10 cellular contexts compared by ENCODE assay signal in the genomic region with DNA sequence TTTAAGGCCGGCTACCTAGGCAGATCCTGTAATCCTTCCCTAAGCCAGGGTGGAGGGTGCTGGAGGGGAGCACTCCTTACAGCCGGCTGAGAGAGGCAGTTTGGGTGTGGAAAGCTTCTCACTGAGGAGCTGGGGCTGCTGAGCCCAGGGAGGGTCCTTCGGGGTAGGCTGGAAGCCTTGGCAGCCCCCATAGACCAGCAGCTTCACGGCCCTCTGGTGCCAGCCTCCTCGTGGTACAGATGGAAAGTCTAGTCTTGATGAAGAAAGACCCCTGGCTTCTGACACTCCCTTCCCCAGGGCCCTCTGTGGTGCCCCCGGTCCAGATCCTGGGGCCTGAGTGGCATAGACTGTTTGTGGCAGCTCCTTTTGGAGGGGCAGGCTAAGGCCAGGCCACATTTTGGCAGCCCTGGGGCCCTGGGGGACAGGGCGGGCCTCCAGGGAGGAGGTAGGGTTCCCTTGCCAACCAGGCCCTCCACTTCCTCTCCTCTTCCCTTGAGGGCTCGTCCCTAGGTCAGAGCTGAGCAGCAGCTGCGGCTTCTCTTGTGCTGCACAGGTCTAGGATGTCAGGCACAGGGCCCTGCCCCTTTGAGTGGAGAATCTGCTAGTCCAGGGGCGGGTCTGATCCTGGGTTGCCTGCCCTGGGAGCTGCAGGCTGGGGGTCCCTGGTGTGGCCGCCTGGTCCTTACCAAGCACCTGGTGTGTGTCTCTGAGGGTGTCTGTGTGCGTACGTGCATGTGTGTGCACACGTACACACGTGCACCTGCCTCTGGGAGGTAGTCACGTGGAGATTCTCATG. TPM values are rescaled to one million over a fixed set of nuclear protein-coding genes. Genes with fewer than 3 reads are reported as not detected.
DNase-seq lines count a peak whose midpoint lies in the region; TF ChIP-seq lines count a peak whose summit lies in the region.
"Had no signal": no experiment of that assay in that cellular context is flagged by ENCODE, and none has a peak within 500 bp of the region (broad histone marks: within the 10 kb centered on the region; RNA-seq: fewer than 3 reads in every experiment).

No MANE protein-coding gene starts in this region.

- no peak overlapping the region for H4K8ac ChIP-seq in H9 (replicated peaks; ENCODE audit: insufficient read length, low read depth, low read length)

- DNase-seq in D341Med (ENCODE audit: low spot score) (peak; percentile 46), H9 (peak; percentile 29), NCI-H2227 (lab: John Stamatoyannopoulos, UW; ENCODE audit: unreplicated experiment) (no peak), MG63 (no peak), testis (no peak), NCI-H1105 treated with DMSO at 0.1 percent for 48 hours (lab: John Stamatoyannopoulos, UW) (no peak)
- DNase-seq: stimulated activated CD4-positive, alpha-beta T cell treated with anti-CD3 and anti-CD28 coated beads, Interleukin-1b, Interleukin-23, amount 100 ng/mL, for 48 hours had no signal

- no peak overlapping the region for H2AK5ac ChIP-seq in H9 (ENCODE audit: insufficient read length, low read length)

- no peaks in the 10 kb centered on the region for H3K4me1 ChIP-seq in H9 (ENCODE audit: insufficient read depth, low read length)
- peaks cover 12% of the 10 kb centered on the region for H3K4me1 ChIP-seq in mesodermal cell (ENCODE audit: control insufficient read depth, insufficient read depth, low read length, poor library complexity, severe bottlenecking)
- peaks cover 31% of the 10 kb centered on the region for H3K4me1 ChIP-seq in testis

- no peak overlapping the region for H2BK120ac ChIP-seq in H9 (ENCODE audit: low read depth, low read length, poor library complexity, severe bottlenecking)

- no peak overlapping the region for H3T11ph ChIP-seq in H9 (ENCODE audit: low read length)

- no peak overlapping the region for H2BK15ac ChIP-seq in H9 (ENCODE audit: low read depth, low read length)

- no peak overlapping the region for H3K4me2 ChIP-seq in H9 (ENCODE audit: insufficient read depth, insufficient read length, low read length)

- intact Hi-C loops in testis (cut with DNase I; ENCODE audit: low total_unique reads), result loop anchor here (5.0 kb wide), 1 partner anchor 72 kb away; no protein-coding TSS in a partner anchor

- no peak overlapping the region for H4K5ac ChIP-seq in H9 (ENCODE audit: insufficient read length, low read depth, low read length)

- TF ChIP-seq POLR2A in testis (IDR thresholded peaks at IDR 0.05), result no peak

- H3K4me3 ChIP-seq in mesodermal cell (ENCODE audit: extremely low read depth, insufficient read depth, low read length, poor library complexity, severe bottlenecking) (no peak overlapping the region), MG63 (no peak overlapping the region), testis (no peak overlapping the region)
- H3K4me3 ChIP-seq: K562 had no signal

- peaks cover 6% of the 10 kb centered on the region; the same call in 1 of the 2 replicates for H3K79me2 ChIP-seq in H9 (ENCODE audit: insufficient read depth, low read length)

- H3K14ac ChIP-seq in H9 (ENCODE audit: insufficient read depth, low read length), result no peak overlapping the region

- H3K27me3 ChIP-seq in H9 (ENCODE audit: insufficient read depth, low read length) (no peaks in the 10 kb centered on the region), MG63 (no peaks in the 10 kb centered on the region), testis (no peaks in the 10 kb centered on the region)

- WGBS in H9 (ENCODE audit: extremely low coverage, insufficient read length, low lambda C conversion rate), result no CpG with 5 or more reads among the region's 16 CpGs
- WGBS in mesodermal cell (ENCODE audit: insufficient coverage in 2 of 2), 2 experiments, result 93 to 94% methylated on average over 12 to 14 of the region's 16 CpGs
- 71 to 73% methylated on average over 8 to 16 of the region's 16 CpGs for WGBS in testis, 2 donors

- no peak overlapping the region for H4K91ac ChIP-seq in H9 (ENCODE audit: insufficient read length, low read depth, low read length)

- no peak overlapping the region for H3K18ac ChIP-seq in H9 (ENCODE audit: insufficient read length, low read depth, low read length)

- peaks cover 14 to 32% (median 29%) of the 10 kb centered on the region in 3 experiments; a peak in 6 of 7 replicates for H3K36me3 Mint-ChIP-seq in H9 (ENCODE audit: insufficient read depth in 1 of 3, low read depth in 3 of 3)

- no peaks in the 10 kb centered on the region; the same call in 1 of the 2 replicates for H3K27me3 Mint-ChIP-seq in H9 (ENCODE audit: low read depth)

- H3K4me1 Mint-ChIP-seq in H9, result peaks cover 15 to 32% of the 10 kb centered on the region in 2 experiments

- no peak overlapping the region; a peak in 1 of 7 replicates for H3K27ac Mint-ChIP-seq in H9

- H3K23ac ChIP-seq in H9 (ENCODE audit: insufficient read length, low read depth, low read length), result no peak overlapping the region

- H3K27ac ChIP-seq in H9 (ENCODE audit: insufficient read length, low read depth, low read length) (no peak overlapping the region), VCaP (peak overlapping the region; percentile 10; the same call in 1 of the 2 replicates), mesodermal cell (ENCODE audit: low read depth, low read length, severe bottlenecking) (peak overlapping the region; percentile 5), testis (peak overlapping the region in 1 of 2 donors; percentile 41)

- H3K9me3 ChIP-seq in H9 (ENCODE audit: control insufficient read depth, low read depth, low read length), result no peaks in the 10 kb centered on the region
- no peaks in the 10 kb centered on the region for H3K9me3 ChIP-seq in mesodermal cell (ENCODE audit: control insufficient read depth, low read length)
- no peaks in the 10 kb centered on the region for H3K9me3 ChIP-seq in MG63
- no peaks in the 10 kb centered on the region for H3K9me3 ChIP-seq in testis

- H3K36me3 ChIP-seq in mesodermal cell (ENCODE audit: control insufficient read depth, insufficient read depth, low read length), result peaks cover 41% of the 10 kb centered on the region
- peaks cover 65% of the 10 kb centered on the region for H3K36me3 ChIP-seq in MG63
- no peaks in the 10 kb centered on the region for H3K36me3 ChIP-seq in testis (ENCODE audit: low read depth, missing control alignments)

- TF ChIP-seq CTCF in H9 (conservative IDR thresholded peaks at IDR 0.05), result no peak
- TF ChIP-seq CTCF in VCaP (conservative IDR thresholded peaks at IDR 0.05), result no peak
- TF ChIP-seq CTCF in testis (IDR thresholded peaks at IDR 0.05), result no peak

- H3K79me1 ChIP-seq in H9 (ENCODE audit: insufficient read depth, low read depth, low read length, poor library complexity, severe bottlenecking), result no peaks in the 10 kb centered on the region

- no peak overlapping the region for H3K56ac ChIP-seq in H9 (ENCODE audit: insufficient read length, low read depth, low read length)

- H2BK5ac ChIP-seq in H9 (ENCODE audit: insufficient read length, low read length), result no peak overlapping the region

- no peak overlapping the region for H3K4ac ChIP-seq in H9 (ENCODE audit: low read depth, low read length)

- peaks cover 12% of the 10 kb centered on the region for H3K23me2 ChIP-seq in H9 (ENCODE audit: insufficient read length, low read depth, low read length, poor library complexity, severe bottlenecking)

- H2BK20ac ChIP-seq in H9 (ENCODE audit: low read depth, low read length, poor library complexity, severe bottlenecking), result no peak overlapping the region

- no peak overlapping the region for H3K9ac ChIP-seq in H9 (ENCODE audit: extremely low read depth, insufficient read length, low read length)

- H2BK12ac ChIP-seq in H9 (ENCODE audit: insufficient read length, low read depth, low read length), result no peak overlapping the region

- no peaks in the 10 kb centered on the region for H3K9me3 Mint-ChIP-seq in H9

- peaks cover 2% of the 10 kb centered on the region for H4K20me1 ChIP-seq in H9 (ENCODE audit: control insufficient read depth, insufficient read depth, insufficient read length)

- H2AFZ ChIP-seq in H9 (ENCODE audit: low read length), result no peak overlapping the region

- H3K4me3 Mint-ChIP-seq in H9, result no peak overlapping the region

RNA-seq across cellular contexts. Expression of gene AMPD2, which starts 4.8 kb away (rescaled TPM):
- total RNA-seq in H9 (2021) (63.0 and 65.1 TPM in 2 replicates), testis (10 to 100 TPM; 54.4 to 54.5 TPM)
- polyA plus RNA-seq in mesodermal cell (2013, experiment 1 of 2), result 77.2 TPM
- 60.5 TPM for polyA plus RNA-seq in mesodermal cell (2013, experiment 2 of 2)
- 119 and 172 TPM in 2 replicates for total RNA-seq in MG63 (2014; rRNA removed; shearing (Covaris generic); ENCODE audit: low replicate concordance)
- 35.0 TPM for polyA plus RNA-seq in testis (ENCODE audit: insufficient read depth, low read depth, low replicate concordance)

RNA-seq across cellular contexts. Expression of gene GNAT2, which starts 5.0 kb away (rescaled TPM):
- 0.20 TPM in 1 of 2 replicates, not detected in the other for total RNA-seq in H9 (2021)
- polyA plus RNA-seq in mesodermal cell (2013, experiment 1 of 2), result not detected
- 0.25 TPM for polyA plus RNA-seq in mesodermal cell (2013, experiment 2 of 2)
- 0.10 TPM in 1 of 2 replicates, not detected in the other for total RNA-seq in MG63 (2014; rRNA removed; shearing (Covaris generic); ENCODE audit: low replicate concordance)
- total RNA-seq in testis, result 1 to 10 TPM; 2.8 to 3.0 TPM
- 4.1 TPM for polyA plus RNA-seq in testis (ENCODE audit: insufficient read depth, low read depth, low replicate concordance)

RNA-seq across cellular contexts. Expression of gene GSTM4, which starts 31.5 kb away (rescaled TPM):
- total RNA-seq in H9 (2021) (22.0 and 24.6 TPM in 2 replicates), testis (10 to 100 TPM; 58.6 to 61.8 TPM)
- polyA plus RNA-seq in mesodermal cell (2013, experiment 1 of 2), result 12.2 TPM
- 11.9 TPM for polyA plus RNA-seq in mesodermal cell (2013, experiment 2 of 2)
- total RNA-seq in MG63 (2014; rRNA removed; shearing (Covaris generic); ENCODE audit: low replicate concordance), result 27.9 and 33.5 TPM in 2 replicates
- polyA plus RNA-seq in testis (ENCODE audit: insufficient read depth, low read depth, low replicate concordance), result 42.0 TPM

RNA-seq across cellular contexts. Expression of gene GSTM2, which starts 43.4 kb away (rescaled TPM):
- total RNA-seq in H9 (2021) (14.9 and 15.3 TPM in 2 replicates), testis (100 to 1,000 TPM in 1 of 2 donors, 10 to 100 TPM in 1; 83.2 to 131 TPM)
- 32.4 TPM for polyA plus RNA-seq in mesodermal cell (2013, experiment 1 of 2)
- 24.8 TPM for polyA plus RNA-seq in mesodermal cell (2013, experiment 2 of 2)
- 20.0 and 22.2 TPM in 2 replicates for total RNA-seq in MG63 (2014; rRNA removed; shearing (Covaris generic); ENCODE audit: low replicate concordance)
- 68.0 TPM for polyA plus RNA-seq in testis (ENCODE audit: insufficient read depth, low read depth, low replicate concordance)

Comparison
In these comparisons a context has a peak if more than half of its experiments do, and no peak if none do; other contexts are left out.
1. DNase-seq: peak in D341Med (single experiment) and H9 (single experiment); none in NCI-H2227 (single experiment), MG63 (single experiment), testis (single experiment) and NCI-H1105 treated with DMSO at 0.1 percent for 48 hours (single experiment).